ENCODE assay signal across 11 cellular contexts in genomic region chr11:27926981-27927481, GRCh38.
DNase-seq lines count a peak whose midpoint lies in the region; ATAC-seq and TF ChIP-seq lines count a peak whose summit lies in the region.
"Had no signal": no experiment of that assay in that cellular context is flagged by ENCODE, and none has a peak within 500 bp of the region (broad histone marks: within the 10 kb centered on the region; RNA-seq: fewer than 3 reads in every experiment).

No MANE protein-coding gene starts in this region.

- peaks cover 10% of the 10 kb centered on the region for H3K9me3 Mint-ChIP-seq in HFFc6

- CTCF ChIA-PET in RWPE1 (lab: Yijun Ruan, JAX), result no interaction called here

- no peak for ATAC-seq in HG02938 (IDR thresholded peaks at IDR 0.05; ENCODE audit: unreplicated experiment)

- H3K79me2 ChIP-seq in fibroblast of lung (ENCODE audit: control insufficient read depth, insufficient read depth, low read length), result no peaks in the 10 kb centered on the region

- no peak overlapping the region for H3K4me2 ChIP-seq in fibroblast of lung (ENCODE audit: extremely low read depth, insufficient read depth, low read length)

- intact Hi-C loops in colonic mucosa (cut with DNase I) (no loop called here), head of caudate nucleus (cut with DNase I) (no loop called here)

- POLR2A ChIA-PET in RWPE1 (lab: Yijun Ruan, JAX; ENCODE audit: low non-redundant PET), result no interaction called here

- H3K27ac ChIP-seq in RWPE1 (no peak overlapping the region), fibroblast of lung (ENCODE audit: insufficient read depth, low read length) (no peak overlapping the region), colonic mucosa (no peak overlapping the region)
- H3K27ac ChIP-seq: VCaP had no signal

- H3K27me3 ChIP-seq in fibroblast of lung (ENCODE audit: control insufficient read depth, insufficient read depth, low read length) (no peaks in the 10 kb centered on the region), colonic mucosa (no peaks in the 10 kb centered on the region)

- H3K9me3 ChIP-seq in fibroblast of lung (ENCODE audit: control insufficient read depth, insufficient read depth, low read depth, low read length) (no peaks in the 10 kb centered on the region), colonic mucosa (no peaks in the 10 kb centered on the region)

- H3K36me3 Mint-ChIP-seq in HFFc6 (ENCODE audit: low read depth), result peaks cover 35% of the 10 kb centered on the region
- H3K36me3 Mint-ChIP-seq: CD8-positive, alpha-beta memory T cell had no signal

- H3K4me3 ChIP-seq in fibroblast of lung (replicated peaks in 1 of 4; ENCODE audit: control extremely low read depth in 1 of 4, insufficient read depth in 1 of 4, low read depth in 3 of 4, low read length in 4 of 4) (no peak overlapping the region), colonic mucosa (no peak overlapping the region)

- H2AFZ ChIP-seq in fibroblast of lung (ENCODE audit: low read length), result no peak overlapping the region

- TF ChIP-seq CTCF in HFFc6 (IDR thresholded peaks at IDR 0.05), result no peak
- TF ChIP-seq CTCF in RWPE1 (conservative IDR thresholded peaks at IDR 0.05; ENCODE audit: low read depth), result no peak
- TF ChIP-seq CTCF in fibroblast of lung (conservative IDR thresholded peaks at IDR 0.05 in 1 of 2, IDR thresholded peaks at IDR 0.05 in 1 of 2; ENCODE audit: low read depth in 1 of 2, low read length in 2 of 2), result no peak
- TF ChIP-seq CTCF in colonic mucosa (IDR thresholded peaks at IDR 0.05), result no peak

- H3K4me1 ChIP-seq in fibroblast of lung (ENCODE audit: control insufficient read depth, extremely low read depth, insufficient read depth, low read length) (no peaks in the 10 kb centered on the region), colonic mucosa (no peaks in the 10 kb centered on the region)

- peaks cover 70% of the 10 kb centered on the region for H3K4me1 Mint-ChIP-seq in HFFc6 (ENCODE audit: low read depth)
- H3K4me1 Mint-ChIP-seq: CD8-positive, alpha-beta memory T cell had no signal

- H3K36me3 ChIP-seq in fibroblast of lung (ENCODE audit: control insufficient read depth, insufficient read depth, low read length) (no peaks in the 10 kb centered on the region), colonic mucosa (no peaks in the 10 kb centered on the region)

- peak; percentile 27 for DNase-seq in AG08396 (ENCODE audit: low spot score)
- DNase-seq in HFFc6, result peak; percentile 96
- peak; percentile 85 for DNase-seq in RWPE1 (ENCODE audit: low spot score)
- peak; percentile 78 to 99 for DNase-seq in fibroblast of lung (ENCODE audit: low read depth in 2 of 2)
- DNase-seq in activated naive CD4-positive, alpha-beta T cell treated with Interleukin-2 at 50 U/mL for 16 hours, result no peak
- DNase-seq in colonic mucosa, result no peak
- no peak for DNase-seq in head of caudate nucleus
- DNase-seq: activated gamma-delta T cell; CD8-positive, alpha-beta memory T cell had no signal

- H4K20me1 ChIP-seq in fibroblast of lung (ENCODE audit: control insufficient read depth, extremely low read depth, insufficient read depth, low read length), result no peaks in the 10 kb centered on the region

- H3K27me3 Mint-ChIP-seq in HFFc6 (ENCODE audit: insufficient read depth), result no peaks in the 10 kb centered on the region

- no peak overlapping the region for H3K9ac ChIP-seq in fibroblast of lung (ENCODE audit: insufficient read depth, low read length)
- H3K9ac ChIP-seq in colonic mucosa (ENCODE audit: low read depth in 2 of 2, low read length in 2 of 2), result no peak overlapping the region

- peak overlapping the region; percentile 89 for H3K27ac Mint-ChIP-seq in HFFc6
- H3K27ac Mint-ChIP-seq: CD8-positive, alpha-beta memory T cell had no signal

- no peak overlapping the region; the same call in 1 of the 2 replicates for H3K4me3 Mint-ChIP-seq in HFFc6
- H3K4me3 Mint-ChIP-seq: CD8-positive, alpha-beta memory T cell had no signal

Comparison
In these comparisons a context has a peak if more than half of its experiments do, and no peak if none do; other contexts are left out.
1. DNase-seq: peak in AG08396 (single experiment), HFFc6 (single experiment), RWPE1 (single experiment) and fibroblast of lung (2 of 2); none in activated naive CD4-positive, alpha-beta T cell treated with Interleukin-2 at 50 U/mL for 16 hours (single experiment), colonic mucosa (single experiment) and head of caudate nucleus (0 of 42).